8 cellular contexts compared by ENCODE assay signal in genomic region chr6:36678488-36679042, GRCh38. TPM values are rescaled to one million over a fixed set of nuclear protein-coding genes. Genes with fewer than 3 reads are reported as not detected.
DNase-seq lines count a peak whose midpoint lies in the region; ATAC-seq and TF ChIP-seq lines count a peak whose summit lies in the region.

Gene CDKN1A, plus strand, starts transcription at chr6:36678714. Its CDS starts 5,388 bp downstream, at chr6:36684102.

- peak within 1 kb of the TSS; percentile 96 for H2BK15ac ChIP-seq in IMR-90 (ENCODE audit: low read depth, low read length)

- peak; percentile 99 for TF ChIP-seq POLR2A in IMR-90 (IDR thresholded peaks at IDR 0.05; ENCODE audit: low read depth, low read length)

- H3K36me3 ChIP-seq in CD8-positive, alpha-beta memory T cell (ENCODE audit: insufficient read depth, low read length): no peaks in the 10 kb centered on the region
- peaks cover 23% of the 10 kb centered on the region for H3K36me3 ChIP-seq in IMR-90 (ENCODE audit: control insufficient read depth, insufficient read depth, low read length)
- no peaks in the 10 kb centered on the region for H3K36me3 ChIP-seq in PC-3 (ENCODE audit: low read depth, low read length)
- H3K36me3 ChIP-seq in muscle layer of colon (ENCODE audit: insufficient read depth, low read length): peaks cover under 1% of the 10 kb centered on the region

- intact Hi-C loops in IMR-90 (cut with micrococcal nuclease): no loop called here
- intact Hi-C loops in PC-3 (cut with micrococcal nuclease): no loop called here

- H4K5ac ChIP-seq in IMR-90 (ENCODE audit: low read depth, low read length): peak within 1 kb of the TSS; percentile 98

- peaks cover 35% of the 10 kb centered on the region for H3K4me1 ChIP-seq in CD8-positive, alpha-beta memory T cell (ENCODE audit: insufficient read depth, low read length)
- H3K4me1 ChIP-seq in IMR-90 (ENCODE audit: control insufficient read depth, insufficient read depth, low read length) (peaks cover 22% of the 10 kb centered on the region), PC-3 (ENCODE audit: insufficient read depth, low read length) (peaks cover 34% of the 10 kb centered on the region), muscle layer of colon (ENCODE audit: insufficient read depth, low read length) (peaks cover 34% of the 10 kb centered on the region)

- H3F3A ChIP-seq in PC-3 (ENCODE audit: low read length, unreplicated experiment): no peaks in the 10 kb centered on the region

- CTCF ChIA-PET in CD8-positive, alpha-beta memory T cell (lab: Charles Lee): interaction anchor here (0.7 to 2.8 kb wide), 8 partner anchors 9 to 255 kb away, joined by 3 to 12 read pairs (median 4); no protein-coding TSS in a partner anchor
- CTCF ChIA-PET in IMR-90 (lab: Yijun Ruan, JAX) (interaction anchor here (0.5 to 1.5 kb wide), 4 partner anchors 56 to 81 kb away, joined by 3 read pairs; no protein-coding TSS in a partner anchor), PC-3 (lab: Charles Lee) (interaction anchor here (0.5 to 1.1 kb wide), 3 partner anchors 13 to 64 kb away, joined by 3 to 5 read pairs (median 4); no protein-coding TSS in a partner anchor)

- H3K4ac ChIP-seq in IMR-90 (ENCODE audit: low read depth, low read length): peak within 1 kb of the TSS; percentile 99

- H2BK5ac ChIP-seq in IMR-90 (ENCODE audit: low read depth, low read length, poor library complexity, severe bottlenecking): peak within 1 kb of the TSS; percentile 99

- dilution Hi-C loops in IMR-90 (cut with HindIII; ENCODE audit: low sequenced_read_pairs, unreplicated experiment): no loop called here

- H3K18ac ChIP-seq in IMR-90 (ENCODE audit: low read depth, low read length): peak within 1 kb of the TSS; percentile 98

- H2BK20ac ChIP-seq in IMR-90 (ENCODE audit: low read depth, low read length): peak within 1 kb of the TSS; percentile 98

- TF ChIP-seq CTCF in IMR-90 (conservative IDR thresholded peaks at IDR 0.05; ENCODE audit: low read depth, low read length): no peak; the same call in 1 of the 2 replicates
- TF ChIP-seq CTCF in PC-3 (conservative IDR thresholded peaks at IDR 0.05; ENCODE audit: low read depth, low read length): no peak

- peaks cover 0 to 3% (median 0%) of the 10 kb centered on the region in 5 donors for H3K9me3 Mint-ChIP-seq in CD8-positive, alpha-beta memory T cell
- H3K9me3 Mint-ChIP-seq in activated T-cell treated with anti-CD3 and anti-CD28 coated beads, Interleukin-2, amount 50 U/mL, for 4 hours: no peaks in the 10 kb centered on the region

- peak within 1 kb of the TSS; percentile 82 for H3K4me3 ChIP-seq in CD8-positive, alpha-beta memory T cell (ENCODE audit: low read length)
- peak within 1 kb of the TSS; percentile 89 for H3K4me3 ChIP-seq in IMR-90 (ENCODE audit: insufficient read depth, low read depth, low read length)
- H3K4me3 ChIP-seq in PC-3 (ENCODE audit: low read length): peak within 1 kb of the TSS; percentile 76
- peak within 1 kb of the TSS; percentile 75 to 92 for H3K4me3 ChIP-seq in muscle layer of colon (ENCODE audit: low read depth in 1 of 2, low read length in 2 of 2)

- peak within 1 kb of the TSS; percentile 72 for H3K27ac ChIP-seq in CD8-positive, alpha-beta memory T cell (ENCODE audit: low read depth, low read length)
- H3K27ac ChIP-seq in IMR-90 (ENCODE audit: insufficient read depth, low read length) (peak within 1 kb of the TSS; percentile 88), PC-3 (ENCODE audit: low read length) (peak within 1 kb of the TSS; percentile 49), muscle layer of colon (ENCODE audit: low read depth, low read length) (peak within 1 kb of the TSS; percentile 99)

- peaks cover 14 to 65% of the 10 kb centered on the region in 2 experiments for H3K79me1 ChIP-seq in IMR-90 (ENCODE audit: low read depth in 1 of 2, low read length in 2 of 2)

- H2AFZ ChIP-seq in IMR-90 (replicated peaks; ENCODE audit: low read length, poor library complexity) (peak within 1 kb of the TSS; percentile 80), PC-3 (ENCODE audit: low read length) (peak within 1 kb of the TSS; percentile 43; the same call in 1 of the 2 replicates)

- TF ChIP-seq RAD21 in IMR-90 (IDR thresholded peaks at IDR 0.05; ENCODE audit: low read length): peak; percentile 39; the same call in 1 of the 2 replicates

- H3K4me2 ChIP-seq in IMR-90 (ENCODE audit: low read depth, low read length) (peak within 1 kb of the TSS; percentile 57), PC-3 (ENCODE audit: low read length) (peak within 1 kb of the TSS; percentile 97)

- no peaks in the 10 kb centered on the region for H3K9me2 ChIP-seq in PC-3 (replicated peaks; ENCODE audit: low read length)

- peak within 1 kb of the TSS; percentile 98 for H2AK5ac ChIP-seq in IMR-90 (ENCODE audit: low read depth, low read length)

- H3K4me1 Mint-ChIP-seq in CD8-positive, alpha-beta memory T cell: peaks cover 21 to 30% (median 29%) of the 10 kb centered on the region in 3 donors
- H3K4me1 Mint-ChIP-seq in activated T-cell treated with anti-CD3 and anti-CD28 coated beads, Interleukin-2, amount 50 U/mL, for 4 hours (ENCODE audit: low read depth): peaks cover 45% of the 10 kb centered on the region

- H3K4me3 Mint-ChIP-seq in CD8-positive, alpha-beta memory T cell: peak within 1 kb of the TSS; percentile 87 to 100 (median 95)
- peak within 1 kb of the TSS; percentile 93 for H3K4me3 Mint-ChIP-seq in activated T-cell treated with anti-CD3 and anti-CD28 coated beads, Interleukin-2, amount 50 U/mL, for 4 hours

- peak within 1 kb of the TSS; percentile 96 for H3K56ac ChIP-seq in IMR-90 (ENCODE audit: extremely low read depth, insufficient read depth, low read length)

- peak within 1 kb of the TSS; percentile 97 for H2AK9ac ChIP-seq in IMR-90 (replicated peaks; ENCODE audit: low read depth, low read length, poor library complexity)

- no peaks in the 10 kb centered on the region for H3K9me3 ChIP-seq in CD8-positive, alpha-beta memory T cell (ENCODE audit: low read length)
- H3K9me3 ChIP-seq in IMR-90 (ENCODE audit: control insufficient read depth, insufficient read depth, low read length) (no peaks in the 10 kb centered on the region), PC-3 (ENCODE audit: low read length) (no peaks in the 10 kb centered on the region), muscle layer of colon (ENCODE audit: low read length) (no peaks in the 10 kb centered on the region)

- H3K36me3 Mint-ChIP-seq in CD8-positive, alpha-beta memory T cell: peaks cover 0 to 6% (median 0%) of the 10 kb centered on the region in 3 donors
- peaks cover 1% of the 10 kb centered on the region for H3K36me3 Mint-ChIP-seq in activated T-cell treated with anti-CD3 and anti-CD28 coated beads, Interleukin-2, amount 50 U/mL, for 4 hours (ENCODE audit: insufficient read depth)

- DNase-seq in CD8-positive, alpha-beta memory T cell: peak; percentile 58 to 82 (median 69)
- peak; percentile 93 for DNase-seq in IMR-90
- peak; percentile 92 for DNase-seq in PC-3
- DNase-seq in activated T-cell treated with anti-CD3 and anti-CD28 coated beads, Interleukin-2, amount 50 U/mL, for 4 hours: peak; percentile 72
- peak; percentile 42 to 70 for DNase-seq in stimulated activated CD8-positive, alpha-beta memory T cell treated with anti-CD3 and anti-CD28 coated beads, Interleukin-7, amount 100 ng/mL, for 4 hours (ENCODE audit: low read depth in 2 of 2)

- peak within 1 kb of the TSS; percentile 99 for H2BK120ac ChIP-seq in IMR-90 (ENCODE audit: low read depth, low read length)

- TSS peak; percentile 3 for BruUV-seq in IMR-90 (replicated peaks; lab: Mats Ljungman, UMichigan)
- BruUV-seq in PC-3 (replicated peaks; lab: Mats Ljungman, UMichigan): no TSS peak

- peak within 1 kb of the TSS; percentile 99 for H3K23ac ChIP-seq in IMR-90 (ENCODE audit: low read depth, low read length)

- peak within 1 kb of the TSS; percentile 68 to 98 (median 96) for H3K27ac Mint-ChIP-seq in CD8-positive, alpha-beta memory T cell

- no peaks in the 10 kb centered on the region for H3K27me3 ChIP-seq in CD8-positive, alpha-beta memory T cell (ENCODE audit: insufficient read depth, low read length, poor library complexity, severe bottlenecking)
- H3K27me3 ChIP-seq in IMR-90 (ENCODE audit: control insufficient read depth, insufficient read depth, low read length) (no peaks in the 10 kb centered on the region), PC-3 (ENCODE audit: low read length) (no peaks in the 10 kb centered on the region), muscle layer of colon (ENCODE audit: control insufficient read depth in 1 of 2, insufficient read depth in 2 of 2, low read length in 2 of 2) (no peaks in the 10 kb centered on the region)

- in situ Hi-C loops in IMR-90 (cut with MboI; ENCODE audit: low sequenced_read_pairs): no loop called here

- peaks cover 15% of the 10 kb centered on the region for H3K9me1 ChIP-seq in IMR-90 (ENCODE audit: insufficient read depth, low read length)

- 0% methylated on average over 30 of the region's 63 CpGs; no CpG with 5 or more reads in 1 of the 2 experiments for WGBS in IMR-90 (ENCODE audit: extremely low coverage in 2 of 2, insufficient read length in 1 of 2), 2 experiments

- ATAC-seq in GM21423 (IDR thresholded peaks at IDR 0.05; ENCODE audit: unreplicated experiment): peak; percentile 43
- ATAC-seq in IMR-90 (ENCODE audit: low read depth): peak; percentile 77
- ATAC-seq in PC-3: peak; percentile 74
- peak; percentile 65 to 72 for ATAC-seq in activated T-cell treated with anti-CD3 and anti-CD28 coated beads, Interleukin-2, amount 50 U/mL, for 4 hours
- ATAC-seq in esophagus mucosa: peak; percentile 67

- peak within 1 kb of the TSS; percentile 99 for H4K91ac ChIP-seq in IMR-90 (ENCODE audit: insufficient read depth, low read depth, low read length)

- peak within 1 kb of the TSS; percentile 98 for H3K14ac ChIP-seq in IMR-90 (replicated peaks; ENCODE audit: low read depth, low read length)

- H3K9ac ChIP-seq in IMR-90 (ENCODE audit: low read depth, low read length): peak within 1 kb of the TSS; percentile 92
- H3K9ac ChIP-seq in PC-3 (ENCODE audit: low read length): peak within 1 kb of the TSS; percentile 85
- peak within 1 kb of the TSS; percentile 95 for H3K9ac ChIP-seq in muscle layer of colon (ENCODE audit: low read length)

- peak within 1 kb of the TSS; percentile 91 to 100; a peak in 3 of 4 replicates for H4K8ac ChIP-seq in IMR-90 (ENCODE audit: low read depth in 2 of 2, low read length in 2 of 2)

- POLR2A ChIA-PET in CD8-positive, alpha-beta memory T cell (lab: Charles Lee): interaction anchor here (0.6 kb wide), 1 partner anchor 1996 kb away, joined by 3 read pairs; no protein-coding TSS in a partner anchor
- POLR2A ChIA-PET in IMR-90 (lab: Charles Lee; ENCODE audit: unreplicated experiment): interaction anchor here (0.6 to 2.5 kb wide), 12 partner anchors 10 to 365 kb away, joined by 3 to 24 read pairs (median 4); no protein-coding TSS in a partner anchor
- POLR2A ChIA-PET in PC-3 (lab: Charles Lee; ENCODE audit: unreplicated experiment): interaction anchor here (0.5 to 1.1 kb wide), 6 partner anchors 34 to 82 kb away, joined by 3 to 4 read pairs (median 4); no protein-coding TSS in a partner anchor

- peaks cover 18% of the 10 kb centered on the region; the same call in 1 of the 2 replicates for H3K79me2 ChIP-seq in PC-3 (ENCODE audit: low read length)

- H4K20me1 ChIP-seq in IMR-90 (ENCODE audit: insufficient read depth, low read length) (peaks cover 51% of the 10 kb centered on the region), PC-3 (ENCODE audit: low read length) (no peaks in the 10 kb centered on the region)

- peaks cover 0 to 6% of the 10 kb centered on the region in 2 donors for H3K27me3 Mint-ChIP-seq in CD8-positive, alpha-beta memory T cell
- no peaks in the 10 kb centered on the region for H3K27me3 Mint-ChIP-seq in activated T-cell treated with anti-CD3 and anti-CD28 coated beads, Interleukin-2, amount 50 U/mL, for 4 hours (ENCODE audit: low read depth)

RNA-seq across cellular contexts. Expression of gene CDKN1A, which starts in this region (rescaled TPM):
- 10 to 100 TPM; 64.7 to 66.4 TPM for total RNA-seq in CD8-positive, alpha-beta memory T cell
- 1.6 TPM for polyA plus RNA-seq in CD8-positive, alpha-beta memory T cell
- total RNA-seq in IMR-90 (2012; rRNA removed) (155 and 171 TPM in 2 replicates), PC-3 (2014; rRNA removed) (79.5 and 91.5 TPM in 2 replicates), esophagus mucosa (145 TPM)
- 558 and 576 TPM in 2 replicates for polyA plus RNA-seq in IMR-90 (2012; rRNA removed)
- polyA plus RNA-seq in IMR-90 (2012; cell fraction: cytosol; rRNA removed): 616 and 909 TPM in 2 replicates
- 366 and 434 TPM in 2 replicates for polyA plus RNA-seq in IMR-90 (2012; cell fraction: nucleus; rRNA removed; ENCODE audit: low replicate concordance)
- total RNA-seq in activated T-cell treated with anti-CD3 and anti-CD28 coated beads, Interleukin-2, amount 50 U/mL, for 4 hours: 10 to 100 TPM; 23.2 to 42.0 (median 28.3) TPM

Comparison
In these comparisons a context has a peak if more than half of its experiments do, and no peak if none do; other contexts are left out.
1. Peak in every context shown above with its lines: DNase-seq, ATAC-seq, H3K4me3 ChIP-seq and H3K27ac ChIP-seq.
2. RNA of gene CDKN1A (polyA plus RNA-seq): 366 to 909 TPM in IMR-90; 1.6 TPM in CD8-positive, alpha-beta memory T cell (single experiment); every median in the first group is over 100 times any median in the second.
3. H3K27ac ChIP-seq: peak in every context shown above with its lines; median percentile 99 in muscle layer of colon; 88 in IMR-90; 72 in CD8-positive, alpha-beta memory T cell; 49 in PC-3.